In genomic region chr21:33383056-33383888, GRCh38 we compare ENCODE assay signal across 8 cellular contexts. TPM values are rescaled to one million over a fixed set of nuclear protein-coding genes. Genes with fewer than 3 reads are reported as not detected.
DNase-seq lines count a peak whose midpoint lies in the region; ATAC-seq and TF ChIP-seq lines count a peak whose summit lies in the region.

No MANE protein-coding gene starts in this region.

- ATAC-seq in GM18517 (IDR thresholded peaks at IDR 0.05; ENCODE audit: unreplicated experiment) (peak; percentile 70), HG02973 (IDR thresholded peaks at IDR 0.05; ENCODE audit: unreplicated experiment) (peak; percentile 68), Panc1 (peak; percentile 81), Right ventricle myocardium superior (ENCODE audit: poor library complexity) (peak; percentile 38)
- peak; percentile 76 for ATAC-seq in activated T-helper 17 cell treated with anti-CD3 and anti-CD28 coated beads, Interleukin-2, amount 50 U/mL, for 72 hours (replicated peaks)

- peak overlapping the region in 1 of 2 experiments; percentile 10; a peak in 2 of 4 replicates for H3K4me3 ChIP-seq in Panc1 (ENCODE audit: low read depth in 2 of 2, low read length in 2 of 2)
- peak overlapping the region; percentile 49 to 64 (median 63) for H3K4me3 ChIP-seq in skeletal muscle tissue (ENCODE audit: low read length in 3 of 3)
- H3K4me3 ChIP-seq in HAP-1: no peak overlapping the region

- CTCF ChIA-PET in Panc1 (lab: Charles Lee): interaction anchor here (0.6 kb wide), 1 partner anchor 22 kb away, joined by 3 read pairs; no protein-coding TSS in a partner anchor

- H3K4me1 ChIP-seq in Panc1 (ENCODE audit: control insufficient read depth, insufficient read depth, low read length) (peaks cover 26% of the 10 kb centered on the region), skeletal muscle tissue (ENCODE audit: control insufficient read depth in 3 of 3, insufficient read depth in 3 of 3, low read length in 3 of 3) (peaks cover 25 to 34% (median 31%) of the 10 kb centered on the region in 3 donors), HAP-1 (peaks cover 6% of the 10 kb centered on the region; the same call in 1 of the 2 replicates)

- H3K27ac ChIP-seq in Panc1 (ENCODE audit: low read length) (peak overlapping the region; percentile 72), skeletal muscle tissue (ENCODE audit: low read depth, low read length) (peak overlapping the region; percentile 69)

- peak overlapping the region; percentile 7 for H3K27ac Mint-ChIP-seq in activated T-helper 17 cell treated with anti-CD3 and anti-CD28 coated beads, Interleukin-2, amount 50 U/mL, for 72 hours

- H3K9me3 Mint-ChIP-seq in activated T-helper 17 cell treated with anti-CD3 and anti-CD28 coated beads, Interleukin-2, amount 50 U/mL, for 72 hours: no peaks in the 10 kb centered on the region

- no peaks in the 10 kb centered on the region for H3K36me3 ChIP-seq in Panc1 (ENCODE audit: control insufficient read depth, insufficient read depth, low read length)
- H3K36me3 ChIP-seq in skeletal muscle tissue (ENCODE audit: control insufficient read depth in 3 of 3, insufficient read depth in 3 of 3, low read length in 3 of 3): no peaks in the 10 kb centered on the region
- no peaks in the 10 kb centered on the region for H3K36me3 ChIP-seq in HAP-1 (replicated peaks)

- peaks cover 35% of the 10 kb centered on the region for H3K4me1 Mint-ChIP-seq in activated T-helper 17 cell treated with anti-CD3 and anti-CD28 coated beads, Interleukin-2, amount 50 U/mL, for 72 hours

- H3K27me3 ChIP-seq in Panc1 (ENCODE audit: control insufficient read depth, insufficient read depth, low read length) (no peaks in the 10 kb centered on the region), skeletal muscle tissue (ENCODE audit: control insufficient read depth in 3 of 3, insufficient read depth in 3 of 3, low read length in 3 of 3) (no peaks in the 10 kb centered on the region), HAP-1 (ENCODE audit: low read depth) (no peaks in the 10 kb centered on the region)

- H3K36me3 Mint-ChIP-seq in activated T-helper 17 cell treated with anti-CD3 and anti-CD28 coated beads, Interleukin-2, amount 50 U/mL, for 72 hours (ENCODE audit: low read depth): no peaks in the 10 kb centered on the region

- POLR2A ChIA-PET in Panc1 (lab: Charles Lee): no interaction called here

- H3K27me3 Mint-ChIP-seq in activated T-helper 17 cell treated with anti-CD3 and anti-CD28 coated beads, Interleukin-2, amount 50 U/mL, for 72 hours: no peaks in the 10 kb centered on the region

- DNase-seq in Panc1 (ENCODE audit: low read depth, low spot score) (no peak), Right ventricle myocardium superior (peak; percentile 74), HAP-1 (ENCODE audit: low spot score in 2 of 2) (no peak), COLO829 (ENCODE audit: low spot score) (no peak)

- peak overlapping the region; percentile 67 for H3K4me3 Mint-ChIP-seq in activated T-helper 17 cell treated with anti-CD3 and anti-CD28 coated beads, Interleukin-2, amount 50 U/mL, for 72 hours

- TF ChIP-seq CTCF in Panc1 (IDR thresholded peaks at IDR 0.05): no peak

- in situ Hi-C loops in Panc1 (cut with HindIII; ENCODE audit: low pct_unique_long_range_greater_than_20kb, low sequenced_read_pairs): no loop called here
- in situ Hi-C loops in HAP-1 (cut with MboI; ENCODE audit: low sequenced_read_pairs): no loop called here

- H3K9ac ChIP-seq in skeletal muscle tissue (ENCODE audit: low read depth in 1 of 3, low read length in 3 of 3): peak overlapping the region; percentile 29 to 64 (median 57)

- intact Hi-C loops in Panc1 (cut with micrococcal nuclease; ENCODE audit: unreplicated experiment) (no loop called here), Right ventricle myocardium superior (cut with DNase I) (no loop called here)

- BruUV-seq in Panc1 (replicated peaks; lab: Mats Ljungman, UMichigan): no TSS peak

- no peaks in the 10 kb centered on the region for H3K9me3 ChIP-seq in Panc1 (ENCODE audit: control insufficient read depth, insufficient read depth, low read depth, low read length)
- H3K9me3 ChIP-seq in skeletal muscle tissue (ENCODE audit: control insufficient read depth in 3 of 3, low read length in 3 of 3): no peaks in the 10 kb centered on the region
- H3K9me3 ChIP-seq in HAP-1: no peaks in the 10 kb centered on the region

RNA-seq across cellular contexts. Expression of gene IFNGR2, which starts 19.9 kb away (rescaled TPM):
- total RNA-seq in Panc1 (2021; ENCODE audit: unreplicated experiment) (47.9 TPM), Right ventricle myocardium superior (34.0 TPM), skeletal muscle tissue (43.8 TPM)
- polyA plus RNA-seq in Panc1 (2012; ENCODE audit: insufficient read length): 54.8 TPM
- 1 to 10 TPM; 5.8 to 8.5 TPM for total RNA-seq in activated T-helper 17 cell treated with anti-CD3 and anti-CD28 coated beads, Interleukin-2, amount 50 U/mL, for 72 hours

RNA-seq across cellular contexts. Expression of gene IFNAR1, which starts 58.5 kb away (rescaled TPM):
- total RNA-seq in Panc1 (2021; ENCODE audit: unreplicated experiment): 23.8 TPM
- 26.6 TPM for polyA plus RNA-seq in Panc1 (2012; ENCODE audit: insufficient read length)
- 10 to 100 TPM; 38.5 to 38.8 TPM for total RNA-seq in activated T-helper 17 cell treated with anti-CD3 and anti-CD28 coated beads, Interleukin-2, amount 50 U/mL, for 72 hours
- total RNA-seq in Right ventricle myocardium superior: 27.8 TPM
- total RNA-seq in skeletal muscle tissue: 15.1 TPM
